ENCODE assay signal across 1 cellular context in the genomic region with DNA sequence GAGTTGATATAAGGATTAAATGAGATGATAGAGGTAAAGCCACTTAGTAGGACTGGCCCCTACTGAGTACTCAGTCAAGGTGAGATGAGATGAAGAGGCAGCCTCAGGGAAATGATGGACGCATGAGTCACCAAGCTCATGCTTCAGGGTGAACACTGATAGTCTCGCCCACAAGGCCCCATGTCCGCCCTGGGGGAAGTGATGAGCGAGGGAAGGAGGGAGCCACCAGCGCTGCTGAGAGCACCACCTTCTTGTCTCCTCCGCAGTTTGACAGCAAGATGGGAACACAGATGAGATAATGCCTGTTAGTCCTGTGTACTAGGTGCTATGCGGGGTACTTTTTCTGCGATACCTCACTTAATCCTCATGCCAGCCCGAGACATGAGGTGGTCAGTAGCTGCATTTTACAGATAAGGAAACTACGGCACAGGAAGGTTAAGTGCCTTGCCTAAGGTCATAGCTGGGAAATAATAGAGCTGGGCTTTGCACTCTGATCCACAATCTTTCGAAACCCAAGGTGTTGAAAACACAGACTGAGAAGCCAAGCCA.
TF ChIP-seq lines count a peak whose summit lies in the region.

No MANE protein-coding gene starts in this region.

TF ChIP-seq in K562, 482 proteins besides CTCF, POLR2A, EP300 and RAD21 (continued from another document and continues in another):
- TF ChIP-seq CUX1 (CRISPR knock-in tag; IDR thresholded peaks at IDR 0.05) (no peak), HDGF (IDR thresholded peaks at IDR 0.05) (no peak), RBM34 (IDR thresholded peaks at IDR 0.05; ENCODE audit: borderline replicate concordance, insufficient read depth, low read length) (no peak), ZBTB33 (CRISPR knock-in tag; IDR thresholded peaks at IDR 0.05) (no peak), SAP30 (IDR thresholded peaks at IDR 0.05; ENCODE audit: borderline replicate concordance, insufficient read depth, low read depth, low read length, poor library complexity, severe bottlenecking) (no peak), CBX8 (IDR thresholded peaks at IDR 0.05; ENCODE audit: borderline replicate concordance, extremely low read depth, low read depth, low read length, poor library complexity, severe bottlenecking) (no peak), MAFF (IDR thresholded peaks at IDR 0.05; ENCODE audit: low read length) (no peak), POLR2H (tag; IDR thresholded peaks at IDR 0.05; ENCODE audit: low read depth) (no peak), E2F3 (CRISPR knock-in tag; IDR thresholded peaks at IDR 0.05) (no peak), ZNF75A (CRISPR knock-in tag; IDR thresholded peaks at IDR 0.05) (no peak), CBX1 (IDR thresholded peaks at IDR 0.05; ENCODE audit: low read depth) (no peak), NR3C1 (CRISPR knock-in tag; IDR thresholded peaks at IDR 0.05) (no peak), ZNF655 (CRISPR knock-in tag; IDR thresholded peaks at IDR 0.05) (no peak), ZBTB7A (IDR thresholded peaks at IDR 0.05; ENCODE audit: borderline replicate concordance, control insufficient read depth, low read depth, low read length) (no peak), TAF1 (IDR thresholded peaks at IDR 0.05; ENCODE audit: control insufficient read depth, extremely low read depth, insufficient read depth, low read length, severe bottlenecking) (no peak), FOXJ2 (tag; IDR thresholded peaks at IDR 0.05) (no peak), HINFP (tag; conservative IDR thresholded peaks at IDR 0.05; ENCODE audit: low read depth) (no peak), ZNF766 (CRISPR knock-in tag; conservative IDR thresholded peaks at IDR 0.05) (peak; percentile 43; the same call in 1 of the 2 replicates), PHTF2 (CRISPR knock-in tag; IDR thresholded peaks at IDR 0.05) (no peak), OTX1 (CRISPR knock-in tag; IDR thresholded peaks at IDR 0.05) (no peak), ZBTB8A (IDR thresholded peaks at IDR 0.05; ENCODE audit: partially characterized antibody) (no peak), GATA2 (CRISPR knock-in tag; IDR thresholded peaks at IDR 0.05) (peak; percentile 90), BRD9 (IDR thresholded peaks at IDR 0.05; ENCODE audit: low read depth, partially characterized antibody) (no peak), PPARD (CRISPR knock-in tag; IDR thresholded peaks at IDR 0.05) (no peak), TFAM (CRISPR knock-in tag; conservative IDR thresholded peaks at IDR 0.05) (no peak), MYC (IDR thresholded peaks at IDR 0.05; ENCODE audit: low read depth, low read length) (peak; percentile 37; the same call in 1 of the 2 replicates), MYC (CRISPR knock-in tag; IDR thresholded peaks at IDR 0.05; ENCODE audit: borderline replicate concordance, low read depth) (no peak), ZNF253 (CRISPR knock-in tag; conservative IDR thresholded peaks at IDR 0.05) (no peak), EZH2 (IDR thresholded peaks at IDR 0.05; ENCODE audit: borderline replicate concordance, low read depth, low read length) (no peak), REST (CRISPR knock-in tag; IDR thresholded peaks at IDR 0.05; ENCODE audit: low read depth) (no peak), KAT8 (IDR thresholded peaks at IDR 0.05; ENCODE audit: low read depth) (no peak), E2F1 (CRISPR knock-in tag; IDR thresholded peaks at IDR 0.05) (no peak)
- TF ChIP-seq, protein P1, sequence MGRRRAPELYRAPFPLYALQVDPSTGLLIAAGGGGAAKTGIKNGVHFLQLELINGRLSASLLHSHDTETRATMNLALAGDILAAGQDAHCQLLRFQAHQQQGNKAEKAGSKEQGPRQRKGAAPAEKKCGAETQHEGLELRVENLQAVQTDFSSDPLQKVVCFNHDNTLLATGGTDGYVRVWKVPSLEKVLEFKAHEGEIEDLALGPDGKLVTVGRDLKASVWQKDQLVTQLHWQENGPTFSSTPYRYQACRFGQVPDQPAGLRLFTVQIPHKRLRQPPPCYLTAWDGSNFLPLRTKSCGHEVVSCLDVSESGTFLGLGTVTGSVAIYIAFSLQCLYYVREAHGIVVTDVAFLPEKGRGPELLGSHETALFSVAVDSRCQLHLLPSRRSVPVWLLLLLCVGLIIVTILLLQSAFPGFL (CRISPR knock-in tag; IDR thresholded peaks at IDR 0.05) = no peak
- TF ChIP-seq, protein P2, sequence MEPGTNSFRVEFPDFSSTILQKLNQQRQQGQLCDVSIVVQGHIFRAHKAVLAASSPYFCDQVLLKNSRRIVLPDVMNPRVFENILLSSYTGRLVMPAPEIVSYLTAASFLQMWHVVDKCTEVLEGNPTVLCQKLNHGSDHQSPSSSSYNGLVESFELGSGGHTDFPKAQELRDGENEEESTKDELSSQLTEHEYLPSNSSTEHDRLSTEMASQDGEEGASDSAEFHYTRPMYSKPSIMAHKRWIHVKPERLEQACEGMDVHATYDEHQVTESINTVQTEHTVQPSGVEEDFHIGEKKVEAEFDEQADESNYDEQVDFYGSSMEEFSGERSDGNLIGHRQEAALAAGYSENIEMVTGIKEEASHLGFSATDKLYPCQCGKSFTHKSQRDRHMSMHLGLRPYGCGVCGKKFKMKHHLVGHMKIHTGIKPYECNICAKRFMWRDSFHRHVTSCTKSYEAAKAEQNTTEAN (CRISPR knock-in tag; IDR thresholded peaks at IDR 0.05) = no peak
- TF ChIP-seq, protein P3, sequence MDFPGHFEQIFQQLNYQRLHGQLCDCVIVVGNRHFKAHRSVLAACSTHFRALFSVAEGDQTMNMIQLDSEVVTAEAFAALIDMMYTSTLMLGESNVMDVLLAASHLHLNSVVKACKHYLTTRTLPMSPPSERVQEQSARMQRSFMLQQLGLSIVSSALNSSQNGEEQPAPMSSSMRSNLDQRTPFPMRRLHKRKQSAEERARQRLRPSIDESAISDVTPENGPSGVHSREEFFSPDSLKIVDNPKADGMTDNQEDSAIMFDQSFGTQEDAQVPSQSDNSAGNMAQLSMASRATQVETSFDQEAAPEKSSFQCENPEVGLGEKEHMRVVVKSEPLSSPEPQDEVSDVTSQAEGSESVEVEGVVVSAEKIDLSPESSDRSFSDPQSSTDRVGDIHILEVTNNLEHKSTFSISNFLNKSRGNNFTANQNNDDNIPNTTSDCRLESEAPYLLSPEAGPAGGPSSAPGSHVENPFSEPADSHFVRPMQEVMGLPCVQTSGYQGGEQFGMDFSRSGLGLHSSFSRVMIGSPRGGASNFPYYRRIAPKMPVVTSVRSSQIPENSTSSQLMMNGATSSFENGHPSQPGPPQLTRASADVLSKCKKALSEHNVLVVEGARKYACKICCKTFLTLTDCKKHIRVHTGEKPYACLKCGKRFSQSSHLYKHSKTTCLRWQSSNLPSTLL (IDR thresholded peaks at IDR 0.05) = no peak
- TF ChIP-seq, protein P4, sequence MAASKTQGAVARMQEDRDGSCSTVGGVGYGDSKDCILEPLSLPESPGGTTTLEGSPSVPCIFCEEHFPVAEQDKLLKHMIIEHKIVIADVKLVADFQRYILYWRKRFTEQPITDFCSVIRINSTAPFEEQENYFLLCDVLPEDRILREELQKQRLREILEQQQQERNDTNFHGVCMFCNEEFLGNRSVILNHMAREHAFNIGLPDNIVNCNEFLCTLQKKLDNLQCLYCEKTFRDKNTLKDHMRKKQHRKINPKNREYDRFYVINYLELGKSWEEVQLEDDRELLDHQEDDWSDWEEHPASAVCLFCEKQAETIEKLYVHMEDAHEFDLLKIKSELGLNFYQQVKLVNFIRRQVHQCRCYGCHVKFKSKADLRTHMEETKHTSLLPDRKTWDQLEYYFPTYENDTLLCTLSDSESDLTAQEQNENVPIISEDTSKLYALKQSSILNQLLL (CRISPR knock-in tag; IDR thresholded peaks at IDR 0.05; ENCODE audit: borderline replicate concordance) = no peak
